In the genomic region with DNA sequence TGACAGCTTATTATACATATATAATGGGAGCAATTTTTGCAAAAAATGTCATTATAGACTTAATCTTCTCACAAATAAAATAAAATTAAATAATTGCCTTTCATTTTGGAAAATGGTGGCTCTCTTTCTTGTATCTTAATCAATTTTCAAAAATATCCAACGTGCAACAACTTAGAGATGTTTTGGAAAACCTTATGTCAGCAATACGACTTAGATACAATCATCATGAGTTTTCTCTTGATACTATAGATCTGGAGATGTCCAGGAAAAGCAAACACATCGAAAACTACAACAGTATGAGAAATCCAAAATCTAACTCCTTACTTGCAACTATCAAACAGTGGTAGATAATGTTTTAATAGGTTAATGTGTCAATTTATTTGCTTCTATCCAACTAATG, we compare ENCODE assay signal across 30 cellular contexts.
DNase-seq lines count a peak whose midpoint lies in the region; ATAC-seq, FAIRE-seq and TF ChIP-seq lines count a peak whose summit lies in the region.
"Had no signal": no experiment of that assay in that cellular context is flagged by ENCODE, and none has a peak within 500 bp of the region (broad histone marks: within the 10 kb centered on the region; RNA-seq: fewer than 3 reads in every experiment).

No MANE protein-coding gene starts in this region.

- H3K4ac ChIP-seq in IMR-90 (ENCODE audit: low read depth, low read length): no peak overlapping the region

- no peaks in the 10 kb centered on the region for H3K27me3 ChIP-seq in IMR-90 (ENCODE audit: control insufficient read depth, insufficient read depth, low read length)
- H3K27me3 ChIP-seq in ascending aorta: no peaks in the 10 kb centered on the region
- H3K27me3 ChIP-seq: BE2C; BLaER1; BLaER1 treated with 17β-estradiol and CSF1 and Interleukin-3, amounts not matched to agents 10 nM and 100 nM had no signal

- no peak overlapping the region for H2BK20ac ChIP-seq in IMR-90 (ENCODE audit: low read depth, low read length)

- FAIRE-seq in A549 (lab: Jason Lieb, UNC): no peak
- FAIRE-seq: A204.1, D721Med had no signal

- in situ Hi-C loops in IMR-90 (cut with MboI; ENCODE audit: low sequenced_read_pairs): no loop called here

- no peaks in the 10 kb centered on the region for H3K36me3 ChIP-seq in IMR-90 (ENCODE audit: control insufficient read depth, insufficient read depth, low read length)
- no peaks in the 10 kb centered on the region for H3K36me3 ChIP-seq in ascending aorta
- H3K36me3 ChIP-seq: BE2C; BLaER1; BLaER1 treated with 17β-estradiol and CSF1 and Interleukin-3, amounts not matched to agents 10 nM and 100 nM had no signal

- no peak overlapping the region for H3K14ac ChIP-seq in IMR-90 (replicated peaks; ENCODE audit: low read depth, low read length)

- POLR2A ChIA-PET in A549 (lab: Yijun Ruan, JAX): no interaction called here
- POLR2A ChIA-PET in IMR-90 (lab: Charles Lee; ENCODE audit: unreplicated experiment): no interaction called here

- no peak overlapping the region for H2BK15ac ChIP-seq in IMR-90 (ENCODE audit: low read depth, low read length)

- no peak overlapping the region for H4K5ac ChIP-seq in IMR-90 (ENCODE audit: low read depth, low read length)

- H3K79me1 ChIP-seq in IMR-90 (ENCODE audit: low read depth in 1 of 2, low read length in 2 of 2): no peaks in the 10 kb centered on the region

- TF ChIP-seq CTCF in A549 (IDR thresholded peaks at IDR 0.05) (no peak), IMR-90 (conservative IDR thresholded peaks at IDR 0.05; ENCODE audit: low read depth, low read length) (no peak), ascending aorta (IDR thresholded peaks at IDR 0.05) (no peak)

- ATAC-seq in A549 (no peak), IMR-90 (ENCODE audit: low read depth) (no peak)
- ATAC-seq: CD8-positive, alpha-beta T cell had no signal

- 50% methylated on average over 3 of the region's 3 CpGs for WGBS in A549 (ENCODE audit: missing lambda C conversion rate)
- no CpG with 5 or more reads among the region's 3 CpGs for WGBS in IMR-90 (ENCODE audit: extremely low coverage in 2 of 2, insufficient read length in 1 of 2), 2 experiments

- no peaks in the 10 kb centered on the region for H3K9me1 ChIP-seq in IMR-90 (ENCODE audit: insufficient read depth, low read length)

- no peak for DNase-seq in A549 (ENCODE audit: low read depth in 1 of 2, low spot score in 1 of 2)
- no peak for DNase-seq in IMR-90
- no peak for DNase-seq in ascending aorta (ENCODE audit: low spot score in 2 of 2)
- no peak for DNase-seq in NCI-H1092 treated with DMSO at 0.1 percent for 48 hours (lab: John Stamatoyannopoulos, UW)
- DNase-seq: 8988T; ACHN; AML-193; C1 segment of cervical spinal cord; Caco-2; Calu3; CD4-positive, alpha-beta memory T cell; CD4-positive, alpha-beta T cell; CD4-positive, CD25-positive, alpha-beta regulatory T cell; CD8-positive, alpha-beta memory T cell; CD8-positive, alpha-beta T cell; COR-L47; DMS 273 treated with DMSO at 0.1 percent for 48 hours; DMS153; DMS53; DMS79; DMS79 treated with DMSO at 0.1 percent for 48 hours; DND-41; EL had no signal

- TF ChIP-seq RAD21 in A549 (conservative IDR thresholded peaks at IDR 0.05 in 1 of 2, IDR thresholded peaks at IDR 0.05 in 1 of 2): no peak
- TF ChIP-seq RAD21 in IMR-90 (IDR thresholded peaks at IDR 0.05; ENCODE audit: low read length): no peak

- intact Hi-C loops in IMR-90 (cut with micrococcal nuclease) (no loop called here), ascending aorta (cut with DNase I) (no loop called here)

- no peaks in the 10 kb centered on the region for H4K20me1 ChIP-seq in IMR-90 (ENCODE audit: insufficient read depth, low read length)
- H4K20me1 ChIP-seq: BLaER1; BLaER1 treated with 17β-estradiol and CSF1 and Interleukin-3, amounts not matched to agents 10 nM and 100 nM had no signal

- no peak overlapping the region for H4K8ac ChIP-seq in IMR-90 (ENCODE audit: low read depth in 2 of 2, low read length in 2 of 2)

- no peak overlapping the region for H3K18ac ChIP-seq in IMR-90 (ENCODE audit: low read depth, low read length)

- H3K23ac ChIP-seq in IMR-90 (ENCODE audit: low read depth, low read length): no peak overlapping the region

- no peak overlapping the region for H3K4me2 ChIP-seq in A549
- H3K4me2 ChIP-seq in IMR-90 (ENCODE audit: low read depth, low read length): no peak overlapping the region
- H3K4me2 ChIP-seq: BLaER1; BLaER1 treated with 17β-estradiol and CSF1 and Interleukin-3, amounts not matched to agents 10 nM and 100 nM had no signal

- H3K4me1 ChIP-seq in A549 (no peaks in the 10 kb centered on the region), IMR-90 (ENCODE audit: control insufficient read depth, insufficient read depth, low read length) (no peaks in the 10 kb centered on the region), ascending aorta (no peaks in the 10 kb centered on the region)
- H3K4me1 ChIP-seq: BE2C, Caco-2 had no signal

- no TSS peak for BruUV-seq in IMR-90 (replicated peaks; lab: Mats Ljungman, UMichigan)

- CTCF ChIA-PET in A549 (lab: Yijun Ruan, JAX): no interaction called here
- CTCF ChIA-PET in IMR-90 (lab: Yijun Ruan, JAX): no interaction called here

- no peak for TF ChIP-seq POLR2A in A549 (IDR thresholded peaks at IDR 0.05; ENCODE audit: low read length)
- TF ChIP-seq POLR2A in IMR-90 (IDR thresholded peaks at IDR 0.05; ENCODE audit: low read depth, low read length): no peak

- no peak overlapping the region for H3K9ac ChIP-seq in IMR-90 (ENCODE audit: low read depth, low read length)
- H3K9ac ChIP-seq: BLaER1; BLaER1 treated with 17β-estradiol and CSF1 and Interleukin-3, amounts not matched to agents 10 nM and 100 nM had no signal

- TF ChIP-seq EP300 in A549 (IDR thresholded peaks at IDR 0.05): no peak

- H3K9me3 ChIP-seq in A549 (no peaks in the 10 kb centered on the region), IMR-90 (ENCODE audit: control insufficient read depth, insufficient read depth, low read length) (no peaks in the 10 kb centered on the region), ascending aorta (no peaks in the 10 kb centered on the region)
- H3K9me3 ChIP-seq: BE2C, BLaER1, Caco-2 had no signal

- dilution Hi-C loops in IMR-90 (cut with HindIII; ENCODE audit: low sequenced_read_pairs, unreplicated experiment): no loop called here

- H2AFZ ChIP-seq in IMR-90 (replicated peaks; ENCODE audit: low read length, poor library complexity): no peak overlapping the region

- H3K27ac ChIP-seq in A549 (no peak overlapping the region), IMR-90 (ENCODE audit: insufficient read depth, low read length) (no peak overlapping the region), ascending aorta (no peak overlapping the region)
- H3K27ac ChIP-seq: 22Rv1; BLaER1; BLaER1 treated with 17β-estradiol and CSF1 and Interleukin-3, amounts not matched to agents 10 nM and 100 nM; C4-2B had no signal

- no peak overlapping the region for H2AK9ac ChIP-seq in IMR-90 (replicated peaks; ENCODE audit: low read depth, low read length, poor library complexity)

- no peak overlapping the region for H3K4me3 ChIP-seq in A549
- H3K4me3 ChIP-seq in IMR-90 (ENCODE audit: insufficient read depth, low read depth, low read length): no peak overlapping the region
- H3K4me3 ChIP-seq in ascending aorta: no peak overlapping the region
- H3K4me3 ChIP-seq: BLaER1; BLaER1 treated with 17β-estradiol and CSF1 and Interleukin-3, amounts not matched to agents 10 nM and 100 nM had no signal

- H4K91ac ChIP-seq in IMR-90 (ENCODE audit: insufficient read depth, low read depth, low read length): no peak overlapping the region

- no peak overlapping the region for H3K56ac ChIP-seq in IMR-90 (ENCODE audit: extremely low read depth, insufficient read depth, low read length)

- H2BK5ac ChIP-seq in IMR-90 (ENCODE audit: low read depth, low read length, poor library complexity, severe bottlenecking): no peak overlapping the region

- no peak overlapping the region for H2AK5ac ChIP-seq in IMR-90 (ENCODE audit: low read depth, low read length)

- no peak overlapping the region for H2BK120ac ChIP-seq in IMR-90 (ENCODE audit: low read depth, low read length)

TF ChIP-seq in A549, 52 proteins besides CTCF, POLR2A, EP300 and RAD21:
- peak; percentile 55 for TF ChIP-seq MAFK (IDR thresholded peaks at IDR 0.05; ENCODE audit: partially characterized antibody)
- no peak for TF ChIP-seq NR3C1 (IDR thresholded peaks at IDR 0.05)
TF ChIP-seq in A549: peak in this region for 1.

TF ChIP-seq in IMR-90, 13 proteins besides CTCF, POLR2A, EP300 and RAD21:
- TF ChIP-seq, protein P1, sequence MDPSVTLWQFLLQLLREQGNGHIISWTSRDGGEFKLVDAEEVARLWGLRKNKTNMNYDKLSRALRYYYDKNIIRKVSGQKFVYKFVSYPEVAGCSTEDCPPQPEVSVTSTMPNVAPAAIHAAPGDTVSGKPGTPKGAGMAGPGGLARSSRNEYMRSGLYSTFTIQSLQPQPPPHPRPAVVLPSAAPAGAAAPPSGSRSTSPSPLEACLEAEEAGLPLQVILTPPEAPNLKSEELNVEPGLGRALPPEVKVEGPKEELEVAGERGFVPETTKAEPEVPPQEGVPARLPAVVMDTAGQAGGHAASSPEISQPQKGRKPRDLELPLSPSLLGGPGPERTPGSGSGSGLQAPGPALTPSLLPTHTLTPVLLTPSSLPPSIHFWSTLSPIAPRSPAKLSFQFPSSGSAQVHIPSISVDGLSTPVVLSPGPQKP (IDR thresholded peaks at IDR 0.05; ENCODE audit: borderline replicate concordance, low read depth, low read length): no peak
- TF ChIP-seq MAFK (IDR thresholded peaks at IDR 0.05; ENCODE audit: low read depth, low read length): peak; percentile 14; the same call in 1 of the 2 replicates
- TF ChIP-seq CEBPB (IDR thresholded peaks at IDR 0.05; ENCODE audit: low read depth, low read length): no peak
- no peak for TF ChIP-seq RFX5 (IDR thresholded peaks at IDR 0.05; ENCODE audit: low read depth, low read length)
